In the genomic region with DNA sequence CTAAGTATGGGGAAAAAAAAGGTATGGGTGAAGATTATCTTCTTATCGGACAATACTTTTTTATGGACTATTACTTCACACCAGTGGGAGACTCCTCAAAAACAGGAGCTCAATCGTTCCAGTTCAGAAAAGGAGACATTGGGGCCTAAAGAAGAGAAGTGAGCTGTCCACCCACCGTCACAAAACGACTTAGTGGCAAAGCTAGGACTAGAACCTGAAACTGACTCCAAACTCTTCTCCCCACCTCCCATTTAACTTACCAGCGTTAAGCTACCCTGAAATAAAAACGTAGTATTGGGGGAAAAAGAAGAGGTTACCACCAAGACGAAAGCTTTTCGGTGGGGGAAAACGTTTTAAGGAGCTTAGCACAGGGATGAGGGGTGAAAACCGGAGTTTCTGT, we compare ENCODE assay signal across 8 cellular contexts. TPM values are rescaled to one million over a fixed set of nuclear protein-coding genes. Genes with fewer than 3 reads are reported as not detected.
DNase-seq lines count a peak whose midpoint lies in the region; ATAC-seq and TF ChIP-seq lines count a peak whose summit lies in the region.

No MANE protein-coding gene starts in this region.

- H3K4me1 Mint-ChIP-seq in CD4-positive, CD25-positive, alpha-beta regulatory T cell: peaks cover 12 to 48% (median 30%) of the 10 kb centered on the region in 4 donors

- peaks cover 21% of the 10 kb centered on the region for H3K27me3 Mint-ChIP-seq in CD4-positive, CD25-positive, alpha-beta regulatory T cell

- DNase-seq in CD4-positive, CD25-positive, alpha-beta regulatory T cell: no peak
- DNase-seq in HAP-1 (ENCODE audit: low spot score in 2 of 2) (no peak), WERI-Rb-1 (no peak), right cardiac atrium (no peak), germinal center (ENCODE audit: low spot score) (no peak), NCI-H748 treated with DMSO at 0.1 percent for 48 hours (lab: John Stamatoyannopoulos, UW) (no peak)

- no peak for TF ChIP-seq CTCF in WERI-Rb-1 (IDR thresholded peaks at IDR 0.05; ENCODE audit: low read depth, low read length)

- H3K4me3 ChIP-seq in CD4-positive, CD25-positive, alpha-beta regulatory T cell (ENCODE audit: low read depth, low read length): peak overlapping the region; percentile 94
- H3K4me3 ChIP-seq in HAP-1 (peak overlapping the region; percentile 90), WERI-Rb-1 (ENCODE audit: low read depth, low read length) (peak overlapping the region; percentile 77), right cardiac atrium (ENCODE audit: low read length) (peak overlapping the region; percentile 98), skeletal muscle satellite cell (ENCODE audit: low read length) (peak overlapping the region; percentile 89)

- H3K4me1 ChIP-seq in CD4-positive, CD25-positive, alpha-beta regulatory T cell (ENCODE audit: control insufficient read depth, insufficient read depth, low read length, poor library complexity, severe bottlenecking): peaks cover 11% of the 10 kb centered on the region
- H3K4me1 ChIP-seq in HAP-1 (no peaks in the 10 kb centered on the region; the same call in 1 of the 2 replicates), right cardiac atrium (ENCODE audit: control insufficient read depth, insufficient read depth, low read length) (no peaks in the 10 kb centered on the region), skeletal muscle satellite cell (ENCODE audit: control insufficient read depth, insufficient read depth, low read length) (peaks cover 10% of the 10 kb centered on the region)

- no peaks in the 10 kb centered on the region for H3K27me3 ChIP-seq in CD4-positive, CD25-positive, alpha-beta regulatory T cell (ENCODE audit: control insufficient read depth, insufficient read depth, low read length)
- no peaks in the 10 kb centered on the region for H3K27me3 ChIP-seq in HAP-1 (ENCODE audit: low read depth)
- no peaks in the 10 kb centered on the region for H3K27me3 ChIP-seq in WERI-Rb-1 (ENCODE audit: insufficient read depth, low read depth, severe bottlenecking)
- H3K27me3 ChIP-seq in right cardiac atrium (ENCODE audit: control insufficient read depth, insufficient read depth): no peaks in the 10 kb centered on the region
- H3K27me3 ChIP-seq in skeletal muscle satellite cell (ENCODE audit: control insufficient read depth, insufficient read depth, low read length): no peaks in the 10 kb centered on the region

- peaks cover 17% of the 10 kb centered on the region for H3K36me3 ChIP-seq in CD4-positive, CD25-positive, alpha-beta regulatory T cell (ENCODE audit: control insufficient read depth, insufficient read depth, low read length)
- H3K36me3 ChIP-seq in HAP-1 (replicated peaks) (peaks cover 33% of the 10 kb centered on the region), WERI-Rb-1 (no peaks in the 10 kb centered on the region), skeletal muscle satellite cell (ENCODE audit: insufficient read depth, low read length) (peaks cover 20% of the 10 kb centered on the region)

- H3K9ac ChIP-seq in skeletal muscle satellite cell (ENCODE audit: low read depth, low read length): peak overlapping the region; percentile 93

- peaks cover 0 to 4% (median 0%) of the 10 kb centered on the region in 7 donors for H3K9me3 Mint-ChIP-seq in CD4-positive, CD25-positive, alpha-beta regulatory T cell

- intact Hi-C loops in right cardiac atrium (cut with DNase I): no loop called here

- no peaks in the 10 kb centered on the region for H3K9me3 ChIP-seq in CD4-positive, CD25-positive, alpha-beta regulatory T cell (ENCODE audit: control insufficient read depth in 2 of 2, low read length in 2 of 2)
- H3K9me3 ChIP-seq in HAP-1: no peaks in the 10 kb centered on the region
- no peaks in the 10 kb centered on the region for H3K9me3 ChIP-seq in WERI-Rb-1 (ENCODE audit: severe bottlenecking)
- H3K9me3 ChIP-seq in right cardiac atrium (ENCODE audit: control insufficient read depth, low read length): no peaks in the 10 kb centered on the region
- H3K9me3 ChIP-seq in skeletal muscle satellite cell (replicated peaks; ENCODE audit: low read length): no peaks in the 10 kb centered on the region

- whole genome bisulfite sequencing in right cardiac atrium: 7% methylated on average over 10 of the region's 10 CpGs

- H3K4me3 Mint-ChIP-seq in CD4-positive, CD25-positive, alpha-beta regulatory T cell: peak overlapping the region; percentile 90 to 100 (median 98)

- peak overlapping the region; percentile 66 for H3K27ac ChIP-seq in CD4-positive, CD25-positive, alpha-beta regulatory T cell (ENCODE audit: insufficient read depth, low read length, poor library complexity, severe bottlenecking)
- H3K27ac ChIP-seq in WERI-Rb-1 (peak overlapping the region; percentile 58; the same call in 1 of the 2 replicates), right cardiac atrium (ENCODE audit: low read length) (peak overlapping the region; percentile 90)

- ATAC-seq in CD4-positive, CD25-positive, alpha-beta regulatory T cell (ENCODE audit: low read depth in 2 of 2): peak in 1 of 2 donors; percentile 17
- ATAC-seq in right cardiac atrium (peak; percentile 5 to 9), HG02763 (IDR thresholded peaks at IDR 0.05; ENCODE audit: unreplicated experiment) (no peak)

- H3K36me3 Mint-ChIP-seq in CD4-positive, CD25-positive, alpha-beta regulatory T cell: peaks cover 13% of the 10 kb centered on the region

- in situ Hi-C loops in HAP-1 (cut with MboI; ENCODE audit: low sequenced_read_pairs): loop anchor here (25.0 kb wide), 1 partner anchor 588 kb away; no protein-coding TSS in a partner anchor

- peak overlapping the region; percentile 97 to 98 (median 97) for H3K27ac Mint-ChIP-seq in CD4-positive, CD25-positive, alpha-beta regulatory T cell

- peak overlapping the region; percentile 88 for H3K4me2 ChIP-seq in skeletal muscle satellite cell (ENCODE audit: low read length)

RNA-seq across cellular contexts. Expression of gene GTF3C3, which starts 0.5 kb away (rescaled TPM):
- 30.0 TPM for total RNA-seq in CD4-positive, CD25-positive, alpha-beta regulatory T cell
- polyA plus RNA-seq in CD4-positive, CD25-positive, alpha-beta regulatory T cell: 10 to 100 TPM; 10.7 to 17.2 (median 14.9) TPM
- total RNA-seq in right cardiac atrium: 10 to 100 TPM; 22.4 to 25.9 (median 23.7) TPM
- polyA plus RNA-seq in right cardiac atrium: 9.6 TPM
- 33.2 and 35.0 TPM in 2 replicates for total RNA-seq in skeletal muscle satellite cell (2012; rRNA removed)

RNA-seq across cellular contexts. Expression of gene C2orf66, which starts 10.2 kb away (rescaled TPM):
- total RNA-seq in CD4-positive, CD25-positive, alpha-beta regulatory T cell: not detected
- not detected for polyA plus RNA-seq in CD4-positive, CD25-positive, alpha-beta regulatory T cell
- under 1 TPM in 1 of 4 donors, not detected in 3; 0.28 TPM for total RNA-seq in right cardiac atrium
- polyA plus RNA-seq in right cardiac atrium: 0.07 TPM
- total RNA-seq in skeletal muscle satellite cell (2012; rRNA removed): under 0.01 TPM in 1 of 2 replicates, not detected in the other
